In the genomic region with DNA sequence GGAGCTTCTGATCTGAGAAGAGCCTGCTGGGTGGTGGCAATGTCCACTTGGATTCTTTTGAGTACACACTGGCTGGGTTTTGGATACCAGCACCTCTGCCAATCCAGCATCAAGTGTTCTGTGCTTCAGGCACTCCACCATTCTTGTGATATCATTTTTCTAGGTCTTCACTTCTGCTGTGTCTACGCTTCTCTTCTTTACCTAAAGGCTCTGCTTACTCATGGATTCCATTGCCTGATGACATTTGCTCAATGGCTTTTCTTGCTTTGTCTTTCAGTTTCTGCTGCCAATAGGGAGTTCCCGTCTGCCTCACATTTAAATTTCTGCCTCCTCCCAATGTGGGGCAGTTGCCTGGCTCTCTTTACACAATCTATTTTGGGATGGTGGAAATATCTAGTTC, we compare ENCODE assay signal across 22 cellular contexts. TPM values are rescaled to one million over a fixed set of nuclear protein-coding genes. Genes with fewer than 3 reads are reported as not detected.
A peak's percentile ranks its signal among the peaks of the same experiment; 100 is the strongest.
DNase-seq lines count a peak whose midpoint lies in the region; ATAC-seq and TF ChIP-seq lines count a peak whose summit lies in the region.
"Had no signal": no experiment of that assay in that cellular context is flagged by ENCODE, and none has a peak within 500 bp of the region (broad histone marks: within the 10 kb centered on the region; RNA-seq: fewer than 3 reads in every experiment).

No MANE protein-coding gene starts in this region.

- H3K36me3 ChIP-seq in Caco-2 (ENCODE audit: control insufficient read depth, insufficient read depth, low read length) = no peaks in the 10 kb centered on the region
- no peaks in the 10 kb centered on the region for H3K36me3 ChIP-seq in trophoblast cell (ENCODE audit: control insufficient read depth in 1 of 2, insufficient read depth in 2 of 2, low read length in 2 of 2)
- H3K36me3 ChIP-seq: neural progenitor cell, SJSA1, uterus had no signal

- POLR2A ChIA-PET in activated CD4-positive, alpha-beta T cell treated with anti-CD3 and anti-CD28 coated beads, Interleukin-2, amount 10 ng/mL, durations not matched to agents 7 days and 5 days (lab: Charles Lee) = no interaction called here
- POLR2A ChIA-PET in Caco-2 (lab: Charles Lee) = no interaction called here

- no peaks in the 10 kb centered on the region for H3K36me3 Mint-ChIP-seq in activated CD4-positive, alpha-beta T cell treated with anti-CD3 and anti-CD28 coated beads, Interleukin-2, amount 10 ng/mL, durations not matched to agents 24 days and 14 days (ENCODE audit: low read depth)
- no peaks in the 10 kb centered on the region for H3K36me3 Mint-ChIP-seq in activated CD4-positive, alpha-beta T cell treated with anti-CD3 and anti-CD28 coated beads, Interleukin-2, amount 10 ng/mL, durations not matched to agents 7 days and 5 days (ENCODE audit: low read depth)
- H3K36me3 Mint-ChIP-seq in Caco-2 (ENCODE audit: insufficient read depth, unreplicated experiment) = no peaks in the 10 kb centered on the region
- peaks cover 8% of the 10 kb centered on the region for H3K36me3 Mint-ChIP-seq in activated naive CD8-positive, alpha-beta T cell treated with anti-CD3 and anti-CD28 coated beads for 36 hours
- H3K36me3 Mint-ChIP-seq: activated naive CD8-positive, alpha-beta T cell treated with anti-CD3 and anti-CD28 coated beads, Interleukin-2, amount 10 ng/mL, durations not matched to agents 7 days and 5 days; neural progenitor cell; T-cell had no signal

- H3K4ac ChIP-seq in trophoblast cell (ENCODE audit: low read depth, low read length) = no peak overlapping the region

- WGBS in trophoblast cell (ENCODE audit: extremely low coverage, insufficient coverage, insufficient read length) = no CpG with 5 or more reads among the region's 2 CpGs

- no peak overlapping the region for H3K4me3 Mint-ChIP-seq in activated CD4-positive, alpha-beta T cell treated with anti-CD3 and anti-CD28 coated beads, Interleukin-2, amount 10 ng/mL, durations not matched to agents 24 days and 14 days
- H3K4me3 Mint-ChIP-seq in activated CD4-positive, alpha-beta T cell treated with anti-CD3 and anti-CD28 coated beads, Interleukin-2, amount 10 ng/mL, durations not matched to agents 7 days and 5 days = no peak overlapping the region
- H3K4me3 Mint-ChIP-seq in Caco-2 (ENCODE audit: unreplicated experiment) = peak overlapping the region; percentile 29
- H3K4me3 Mint-ChIP-seq in activated naive CD8-positive, alpha-beta T cell treated with anti-CD3 and anti-CD28 coated beads for 36 hours = no peak overlapping the region
- H3K4me3 Mint-ChIP-seq: activated naive CD8-positive, alpha-beta T cell treated with anti-CD3 and anti-CD28 coated beads, Interleukin-2, amount 10 ng/mL, durations not matched to agents 7 days and 5 days; neural progenitor cell; T-cell had no signal

- H3K27ac Mint-ChIP-seq in activated CD4-positive, alpha-beta T cell treated with anti-CD3 and anti-CD28 coated beads, Interleukin-2, amount 10 ng/mL, durations not matched to agents 24 days and 14 days = peak overlapping the region; percentile 74
- no peak overlapping the region for H3K27ac Mint-ChIP-seq in activated CD4-positive, alpha-beta T cell treated with anti-CD3 and anti-CD28 coated beads, Interleukin-2, amount 10 ng/mL, durations not matched to agents 7 days and 5 days
- H3K27ac Mint-ChIP-seq in Caco-2 (ENCODE audit: unreplicated experiment) = peak overlapping the region; percentile 38
- peak overlapping the region; percentile 46 for H3K27ac Mint-ChIP-seq in activated naive CD8-positive, alpha-beta T cell treated with anti-CD3 and anti-CD28 coated beads for 36 hours
- H3K27ac Mint-ChIP-seq: activated naive CD8-positive, alpha-beta T cell treated with anti-CD3 and anti-CD28 coated beads, Interleukin-2, amount 10 ng/mL, durations not matched to agents 7 days and 5 days; neural progenitor cell; T-cell had no signal

- H3K9me3 ChIP-seq in Caco-2 (peaks cover 8% of the 10 kb centered on the region; the same call in 1 of the 2 replicates), trophoblast cell (ENCODE audit: insufficient read depth, low read depth, low read length) (no peaks in the 10 kb centered on the region)
- H3K9me3 ChIP-seq: SJSA1, uterus had no signal

- H4K12ac ChIP-seq in trophoblast cell (ENCODE audit: low read depth, low read length) = no peak overlapping the region

- H3K14ac ChIP-seq in trophoblast cell (ENCODE audit: low read length) = no peak overlapping the region

- H3K23ac ChIP-seq in trophoblast cell (ENCODE audit: low read length) = no peak overlapping the region

- no peak overlapping the region for H3K18ac ChIP-seq in trophoblast cell (ENCODE audit: low read length)

- H3K79me1 ChIP-seq in trophoblast cell (ENCODE audit: low read length) = peaks cover 1% of the 10 kb centered on the region

- H2AFZ ChIP-seq in trophoblast cell (ENCODE audit: insufficient read depth, low read length, poor library complexity) = no peak overlapping the region
- H2AFZ ChIP-seq: neural progenitor cell had no signal

- no peak for TF ChIP-seq CTCF in Caco-2 (IDR thresholded peaks at IDR 0.05; ENCODE audit: insufficient read depth in 1 of 2, low read depth in 1 of 2, low read length in 1 of 2, severe bottlenecking in 1 of 2, unreplicated experiment in 1 of 2)

- H2BK12ac ChIP-seq in trophoblast cell (ENCODE audit: low read length) = no peak overlapping the region

- H3K4me3 ChIP-seq in Caco-2 (ENCODE audit: low read depth, low read length) (no peak overlapping the region), trophoblast cell (ENCODE audit: low read depth, low read length) (no peak overlapping the region)
- H3K4me3 ChIP-seq: neural progenitor cell, SJSA1, uterus had no signal

- no peak overlapping the region for H4K8ac ChIP-seq in trophoblast cell (ENCODE audit: low read depth, low read length)

- peak overlapping the region; percentile 42 for H2BK5ac ChIP-seq in trophoblast cell (ENCODE audit: low read depth, low read length, poor library complexity)

- H3K27me3 ChIP-seq in Caco-2 (replicated peaks; ENCODE audit: control insufficient read depth, insufficient read depth, low read length) (no peaks in the 10 kb centered on the region), trophoblast cell (ENCODE audit: insufficient read depth, low read length) (no peaks in the 10 kb centered on the region)
- H3K27me3 ChIP-seq: neural progenitor cell, SJSA1, uterus had no signal

- no peak overlapping the region for H3K9ac ChIP-seq in trophoblast cell (ENCODE audit: low read length)
- H3K9ac ChIP-seq: neural progenitor cell had no signal

- no peak overlapping the region for H2AK5ac ChIP-seq in trophoblast cell (ENCODE audit: low read length)

- no TSS peak for BruUV-seq in Caco-2 (replicated peaks; lab: Mats Ljungman, UMichigan)

- no peak overlapping the region for H4K91ac ChIP-seq in trophoblast cell (ENCODE audit: low read depth, low read length)

- H3K27me3 Mint-ChIP-seq in activated CD4-positive, alpha-beta T cell treated with anti-CD3 and anti-CD28 coated beads, Interleukin-2, amount 10 ng/mL, durations not matched to agents 24 days and 14 days = peaks cover 4% of the 10 kb centered on the region
- H3K27me3 Mint-ChIP-seq in activated CD4-positive, alpha-beta T cell treated with anti-CD3 and anti-CD28 coated beads, Interleukin-2, amount 10 ng/mL, durations not matched to agents 7 days and 5 days = no peaks in the 10 kb centered on the region
- no peaks in the 10 kb centered on the region for H3K27me3 Mint-ChIP-seq in Caco-2 (ENCODE audit: insufficient read depth, unreplicated experiment)
- peaks cover 20% of the 10 kb centered on the region for H3K27me3 Mint-ChIP-seq in activated naive CD8-positive, alpha-beta T cell treated with anti-CD3 and anti-CD28 coated beads for 36 hours

- peak overlapping the region; percentile 28 for H3K27ac ChIP-seq in trophoblast cell (ENCODE audit: low read depth, low read length)
- H3K27ac ChIP-seq: neural progenitor cell, SJSA1, uterus had no signal

- H3K9me3 Mint-ChIP-seq in activated CD4-positive, alpha-beta T cell treated with anti-CD3 and anti-CD28 coated beads, Interleukin-2, amount 10 ng/mL, durations not matched to agents 24 days and 14 days = peaks cover 10% of the 10 kb centered on the region
- peaks cover 3% of the 10 kb centered on the region for H3K9me3 Mint-ChIP-seq in activated CD4-positive, alpha-beta T cell treated with anti-CD3 and anti-CD28 coated beads, Interleukin-2, amount 10 ng/mL, durations not matched to agents 7 days and 5 days
- no peaks in the 10 kb centered on the region for H3K9me3 Mint-ChIP-seq in Caco-2 (ENCODE audit: unreplicated experiment)
- peaks cover 6% of the 10 kb centered on the region for H3K9me3 Mint-ChIP-seq in activated naive CD8-positive, alpha-beta T cell treated with anti-CD3 and anti-CD28 coated beads for 36 hours
- H3K9me3 Mint-ChIP-seq: neural progenitor cell, T-cell had no signal

- no peak overlapping the region for H2BK120ac ChIP-seq in trophoblast cell (ENCODE audit: insufficient read depth, low read length, poor library complexity)

- H3K4me2 ChIP-seq in trophoblast cell (ENCODE audit: low read length) = peak overlapping the region; percentile 2
- H3K4me2 ChIP-seq: neural progenitor cell had no signal

- H3K4me1 ChIP-seq in Caco-2 (peaks cover 25% of the 10 kb centered on the region), trophoblast cell (ENCODE audit: control insufficient read depth in 1 of 2, insufficient read depth in 2 of 2, low read length in 2 of 2) (peaks cover 8 to 9% of the 10 kb centered on the region in 2 experiments)
- H3K4me1 ChIP-seq: SJSA1, uterus had no signal

- H3K79me2 ChIP-seq in trophoblast cell (ENCODE audit: control insufficient read depth, insufficient read depth, low read length, poor library complexity) = no peaks in the 10 kb centered on the region

- no peak for DNase-seq in activated CD4-positive, alpha-beta T cell treated with anti-CD3 and anti-CD28 coated beads, Interleukin-2, amount 10 ng/mL, durations not matched to agents 24 days and 14 days
- DNase-seq in activated CD4-positive, alpha-beta T cell treated with anti-CD3 and anti-CD28 coated beads, Interleukin-2, amount 10 ng/mL, durations not matched to agents 7 days and 5 days = no peak
- DNase-seq in Caco-2 (peak in 1 of 2 experiments; percentile 20), trophoblast cell (peak; percentile 53 to 83), hippocampal formation (lab: John Stamatoyannopoulos, UW) (no peak), RKO (ENCODE audit: low spot score) (no peak)
- DNase-seq in activated naive CD8-positive, alpha-beta T cell treated with anti-CD3 and anti-CD28 coated beads for 36 hours = peak; percentile 14
- DNase-seq: ACHN; activated CD4-positive, alpha-beta T cell treated with anti-CD3 and anti-CD28 coated beads, Interleukin-2, amount 50 U/mL, for 1 hour; activated CD8-positive, alpha-beta memory T cell treated with anti-CD3 and anti-CD28 coated beads, Interleukin-2, amount 50 U/mL, for 48 hours; activated naive CD8-positive, alpha-beta T cell treated with anti-CD3 and anti-CD28 coated beads, Interleukin-2, amount 10 ng/mL, durations not matched to agents 7 days and 5 days; glutamatergic neuron; KG1; kidney glomerular epithelial cell; NCI-H1436; posterior cingulate gyrus; T-cell; uterus had no signal

- ATAC-seq in HG02938 (IDR thresholded peaks at IDR 0.05; ENCODE audit: unreplicated experiment) = no peak
- ATAC-seq: sciatic nerve, T-cell had no signal

- intact Hi-C loops in activated CD4-positive, alpha-beta T cell treated with anti-CD3 and anti-CD28 coated beads, Interleukin-2, amount 10 ng/mL, durations not matched to agents 24 days and 14 days (cut with micrococcal nuclease) = no loop called here
- intact Hi-C loops in Caco-2 (cut with micrococcal nuclease; ENCODE audit: unreplicated experiment) = loop anchor here (1.0 to 2.0 kb wide), 2 partner anchors 28 to 60 kb away; no protein-coding TSS in a partner anchor

- H3K4me1 Mint-ChIP-seq in activated CD4-positive, alpha-beta T cell treated with anti-CD3 and anti-CD28 coated beads, Interleukin-2, amount 10 ng/mL, durations not matched to agents 24 days and 14 days = peaks cover 5% of the 10 kb centered on the region
- H3K4me1 Mint-ChIP-seq in activated CD4-positive, alpha-beta T cell treated with anti-CD3 and anti-CD28 coated beads, Interleukin-2, amount 10 ng/mL, durations not matched to agents 7 days and 5 days = no peaks in the 10 kb centered on the region
- H3K4me1 Mint-ChIP-seq in Caco-2 (ENCODE audit: low read depth, unreplicated experiment) = peaks cover 39% of the 10 kb centered on the region
- peaks cover 18% of the 10 kb centered on the region for H3K4me1 Mint-ChIP-seq in activated naive CD8-positive, alpha-beta T cell treated with anti-CD3 and anti-CD28 coated beads for 36 hours
- H3K4me1 Mint-ChIP-seq: activated naive CD8-positive, alpha-beta T cell treated with anti-CD3 and anti-CD28 coated beads, Interleukin-2, amount 10 ng/mL, durations not matched to agents 7 days and 5 days; T-cell had no signal

- CTCF ChIA-PET in activated CD4-positive, alpha-beta T cell treated with anti-CD3 and anti-CD28 coated beads, Interleukin-2, amount 10 ng/mL, durations not matched to agents 7 days and 5 days (lab: Charles Lee) = no interaction called here
- CTCF ChIA-PET in Caco-2 (lab: Charles Lee) = no interaction called here

RNA-seq across cellular contexts. Expression of a gene that starts 12.8 kb away (rescaled TPM):
- 0.07 TPM in 1 of 2 replicates, not detected in the other for total RNA-seq in activated CD4-positive, alpha-beta T cell treated with anti-CD3 and anti-CD28 coated beads, Interleukin-2, amount 10 ng/mL, durations not matched to agents 24 days and 14 days
- under 1 TPM in 1 of 2 experiments, not detected in 1; 0.08 TPM for total RNA-seq in activated CD4-positive, alpha-beta T cell treated with anti-CD3 and anti-CD28 coated beads, Interleukin-2, amount 10 ng/mL, durations not matched to agents 7 days and 5 days
- total RNA-seq in Caco-2 (2022) = 4.3 and 6.2 TPM in 2 replicates
- under 1 TPM; 0.27 to 0.42 TPM for total RNA-seq in activated naive CD8-positive, alpha-beta T cell treated with anti-CD3 and anti-CD28 coated beads for 36 hours
- 3.2 and 3.4 TPM in 2 replicates for polyA plus RNA-seq in trophoblast cell (2013)

Comparison
In these comparisons a context has a peak if more than half of its experiments do, and no peak if none do; other contexts are left out.
1. DNase-seq: peak in activated naive CD8-positive, alpha-beta T cell treated with anti-CD3 and anti-CD28 coated beads for 36 hours (single experiment) and trophoblast cell (2 of 2); none in activated CD4-positive, alpha-beta T cell treated with anti-CD3 and anti-CD28 coated beads, Interleukin-2, amount 10 ng/mL, durations not matched to agents 24 days and 14 days (single experiment), activated CD4-positive, alpha-beta T cell treated with anti-CD3 and anti-CD28 coated beads, Interleukin-2, amount 10 ng/mL, durations not matched to agents 7 days and 5 days (single experiment), hippocampal formation (0 of 2) and RKO (single experiment).